8 cellular contexts compared by ENCODE assay signal in genomic region chr20:44327748-44328147, GRCh38. TPM values are rescaled to one million over a fixed set of nuclear protein-coding genes. Genes with fewer than 3 reads are reported as not detected.
"Had no signal": no experiment of that assay in that cellular context is flagged by ENCODE, and none has a peak within 500 bp of the region (broad histone marks: within the 10 kb centered on the region; RNA-seq: fewer than 3 reads in every experiment).

No MANE protein-coding gene starts in this region.

RNA-seq across cellular contexts. Expression of gene R3HDML, which starts 9.1 kb away (rescaled TPM):
- total RNA-seq: activated CD8-positive, alpha-beta T cell treated with anti-CD3 and anti-CD28 coated beads for 36 hours; activated naive CD8-positive, alpha-beta T cell treated with anti-CD3 and anti-CD28 coated beads for 36 hours; activated T-helper 1 cell treated with anti-CD3 and anti-CD28 coated beads, Interleukin-12 subunit alpha, Interleukin-12 subunit beta, Interleukin-2, Interleukin-4 antibody, amounts not matched to agents 30 ng/mL and 10 ng/mL and 1 ng/mL, durations not matched to agents 14 hours and 24 hours and 36 hours; cardiac muscle cell; LHCN-M2; M059J; Right ventricle myocardium superior; SJCRH30 had no signal

RNA-seq across cellular contexts. Expression of gene HNF4A, which starts 27.8 kb away (rescaled TPM):
- total RNA-seq: activated CD8-positive, alpha-beta T cell treated with anti-CD3 and anti-CD28 coated beads for 36 hours; activated naive CD8-positive, alpha-beta T cell treated with anti-CD3 and anti-CD28 coated beads for 36 hours; activated T-helper 1 cell treated with anti-CD3 and anti-CD28 coated beads, Interleukin-12 subunit alpha, Interleukin-12 subunit beta, Interleukin-2, Interleukin-4 antibody, amounts not matched to agents 30 ng/mL and 10 ng/mL and 1 ng/mL, durations not matched to agents 14 hours and 24 hours and 36 hours; LHCN-M2; M059J; Right ventricle myocardium superior; SJCRH30 had no signal
